ENCODE assay signal across 15 cellular contexts in the genomic region with DNA sequence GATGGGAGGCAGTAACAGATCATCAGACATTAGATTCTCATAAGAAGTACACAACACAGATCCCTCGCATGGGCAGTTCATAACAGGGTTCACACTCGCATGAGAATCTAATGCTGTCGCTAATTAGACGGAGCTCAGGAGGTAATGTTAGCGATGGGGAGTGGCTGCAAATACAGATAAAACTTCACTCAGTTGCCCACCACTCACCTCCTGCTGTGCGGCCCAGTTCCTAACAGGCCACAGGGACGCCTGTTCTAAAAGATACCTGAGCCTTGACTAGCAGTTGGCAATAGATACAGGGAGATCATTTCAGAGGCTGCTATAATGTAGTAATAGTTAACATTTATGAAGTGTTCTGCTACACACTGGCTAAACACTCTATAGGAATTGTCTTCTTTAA.
"Had no signal": no experiment of that assay in that cellular context is flagged by ENCODE, and none has a peak within 500 bp of the region (broad histone marks: within the 10 kb centered on the region; RNA-seq: fewer than 3 reads in every experiment).

No MANE protein-coding gene starts in this region.

- H3K9me3 ChIP-seq: gastroesophageal sphincter, pancreas, transverse colon had no signal

- H3K27ac ChIP-seq: brain microvascular endothelial cell, gastroesophageal sphincter, pancreas, skin epidermis, transverse colon had no signal

- H3K27ac Mint-ChIP-seq: activated naive CD4-positive, alpha-beta T cell treated with anti-CD3 and anti-CD28 coated beads, Interleukin-2, amount 10 ng/mL, durations not matched to agents 7 days and 5 days; dendritic cell treated with granulocyte-macrophage colony-stimulating factor and Interleukin-4, amounts not matched to agents 40 ng/mL and 50 ng/mL, for 4 days; T-helper 1 cell treated with Interleukin-12 subunit alpha and Interleukin-12 subunit beta and Interleukin-4 antibody, amounts not matched to agents 30 μg/mL and 1 μg/mL, for 36 hours had no signal

- ATAC-seq: effector memory CD8-positive, alpha-beta T cell; gastroesophageal sphincter; left ventricle myocardium superior; pancreas had no signal

- DNase-seq: activated CD4-positive, alpha-beta T cell treated with anti-CD3 and anti-CD28 coated beads, Interleukin-2, amount 50 U/mL, for 4 hours; activated CD4-positive, CD25-positive, alpha-beta regulatory T cell; activated naive CD4-positive, alpha-beta T cell treated with anti-CD3 and anti-CD28 coated beads, Interleukin-2, amount 10 ng/mL, durations not matched to agents 7 days and 5 days; brain microvascular endothelial cell; effector memory CD8-positive, alpha-beta T cell; hippocampal formation; left ventricle myocardium superior; mesendoderm; pancreas; substantia nigra; transverse colon had no signal

- H3K9me3 Mint-ChIP-seq: activated naive CD4-positive, alpha-beta T cell treated with anti-CD3 and anti-CD28 coated beads, Interleukin-2, amount 10 ng/mL, durations not matched to agents 7 days and 5 days; dendritic cell treated with granulocyte-macrophage colony-stimulating factor and Interleukin-4, amounts not matched to agents 40 ng/mL and 50 ng/mL, for 4 days; effector memory CD8-positive, alpha-beta T cell; T-helper 1 cell treated with Interleukin-12 subunit alpha and Interleukin-12 subunit beta and Interleukin-4 antibody, amounts not matched to agents 30 μg/mL and 1 μg/mL, for 36 hours had no signal

- H3K4me3 Mint-ChIP-seq: activated naive CD4-positive, alpha-beta T cell treated with anti-CD3 and anti-CD28 coated beads, Interleukin-2, amount 10 ng/mL, durations not matched to agents 7 days and 5 days; dendritic cell treated with granulocyte-macrophage colony-stimulating factor and Interleukin-4, amounts not matched to agents 40 ng/mL and 50 ng/mL, for 4 days; effector memory CD8-positive, alpha-beta T cell; T-helper 1 cell treated with Interleukin-12 subunit alpha and Interleukin-12 subunit beta and Interleukin-4 antibody, amounts not matched to agents 30 μg/mL and 1 μg/mL, for 36 hours had no signal

- H3K27me3 ChIP-seq: brain microvascular endothelial cell, gastroesophageal sphincter, pancreas, transverse colon had no signal

- H3K27me3 Mint-ChIP-seq: dendritic cell treated with granulocyte-macrophage colony-stimulating factor and Interleukin-4, amounts not matched to agents 40 ng/mL and 50 ng/mL, for 4 days; effector memory CD8-positive, alpha-beta T cell had no signal
